Comparison of ENCODE assay signal across 1 cellular context in genomic region chr9:137581361-137582285, GRCh38.
TF ChIP-seq lines count a peak whose summit lies in the region.

No MANE protein-coding gene starts in this region.

TF ChIP-seq in WTC11, 78 proteins besides CTCF, POLR2A, EP300 and RAD21 (continued from another document):
- TF ChIP-seq, protein P1, sequence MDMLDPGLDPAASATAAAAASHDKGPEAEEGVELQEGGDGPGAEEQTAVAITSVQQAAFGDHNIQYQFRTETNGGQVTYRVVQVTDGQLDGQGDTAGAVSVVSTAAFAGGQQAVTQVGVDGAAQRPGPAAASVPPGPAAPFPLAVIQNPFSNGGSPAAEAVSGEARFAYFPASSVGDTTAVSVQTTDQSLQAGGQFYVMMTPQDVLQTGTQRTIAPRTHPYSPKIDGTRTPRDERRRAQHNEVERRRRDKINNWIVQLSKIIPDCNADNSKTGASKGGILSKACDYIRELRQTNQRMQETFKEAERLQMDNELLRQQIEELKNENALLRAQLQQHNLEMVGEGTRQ (CRISPR knock-in tag; IDR thresholded peaks at IDR 0.05): no peak
- no peak for TF ChIP-seq ZNF396 (CRISPR knock-in tag; IDR thresholded peaks at IDR 0.05; ENCODE audit: borderline replicate concordance)
- TF ChIP-seq NR2C2 (CRISPR knock-in tag; IDR thresholded peaks at IDR 0.05): no peak
- TF ChIP-seq MXD4 (CRISPR knock-in tag; IDR thresholded peaks at IDR 0.05; ENCODE audit: borderline replicate concordance): no peak
- TF ChIP-seq, protein P2, sequence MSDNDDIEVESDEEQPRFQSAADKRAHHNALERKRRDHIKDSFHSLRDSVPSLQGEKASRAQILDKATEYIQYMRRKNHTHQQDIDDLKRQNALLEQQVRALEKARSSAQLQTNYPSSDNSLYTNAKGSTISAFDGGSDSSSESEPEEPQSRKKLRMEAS (CRISPR knock-in tag; IDR thresholded peaks at IDR 0.05): no peak
- TF ChIP-seq CBFB (CRISPR knock-in tag; IDR thresholded peaks at IDR 0.05; ENCODE audit: low read depth): no peak
- TF ChIP-seq, protein P3, sequence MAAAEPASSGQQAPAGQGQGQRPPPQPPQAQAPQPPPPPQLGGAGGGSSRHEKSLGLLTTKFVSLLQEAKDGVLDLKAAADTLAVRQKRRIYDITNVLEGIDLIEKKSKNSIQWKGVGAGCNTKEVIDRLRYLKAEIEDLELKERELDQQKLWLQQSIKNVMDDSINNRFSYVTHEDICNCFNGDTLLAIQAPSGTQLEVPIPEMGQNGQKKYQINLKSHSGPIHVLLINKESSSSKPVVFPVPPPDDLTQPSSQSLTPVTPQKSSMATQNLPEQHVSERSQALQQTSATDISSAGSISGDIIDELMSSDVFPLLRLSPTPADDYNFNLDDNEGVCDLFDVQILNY (CRISPR knock-in tag; IDR thresholded peaks at IDR 0.05): no peak
- TF ChIP-seq SMAD4 (CRISPR knock-in tag; IDR thresholded peaks at IDR 0.05): no peak
- TF ChIP-seq GRHL2 (CRISPR knock-in tag; IDR thresholded peaks at IDR 0.05; ENCODE audit: insufficient replicate concordance, severe bottlenecking): no peak
- no peak for TF ChIP-seq ZNF219 (CRISPR knock-in tag; IDR thresholded peaks at IDR 0.05; ENCODE audit: borderline replicate concordance)
- no peak for TF ChIP-seq ZNF121 (CRISPR knock-in tag; IDR thresholded peaks at IDR 0.05)
